Comparison of ENCODE assay signal across 8 cellular contexts in the genomic region with DNA sequence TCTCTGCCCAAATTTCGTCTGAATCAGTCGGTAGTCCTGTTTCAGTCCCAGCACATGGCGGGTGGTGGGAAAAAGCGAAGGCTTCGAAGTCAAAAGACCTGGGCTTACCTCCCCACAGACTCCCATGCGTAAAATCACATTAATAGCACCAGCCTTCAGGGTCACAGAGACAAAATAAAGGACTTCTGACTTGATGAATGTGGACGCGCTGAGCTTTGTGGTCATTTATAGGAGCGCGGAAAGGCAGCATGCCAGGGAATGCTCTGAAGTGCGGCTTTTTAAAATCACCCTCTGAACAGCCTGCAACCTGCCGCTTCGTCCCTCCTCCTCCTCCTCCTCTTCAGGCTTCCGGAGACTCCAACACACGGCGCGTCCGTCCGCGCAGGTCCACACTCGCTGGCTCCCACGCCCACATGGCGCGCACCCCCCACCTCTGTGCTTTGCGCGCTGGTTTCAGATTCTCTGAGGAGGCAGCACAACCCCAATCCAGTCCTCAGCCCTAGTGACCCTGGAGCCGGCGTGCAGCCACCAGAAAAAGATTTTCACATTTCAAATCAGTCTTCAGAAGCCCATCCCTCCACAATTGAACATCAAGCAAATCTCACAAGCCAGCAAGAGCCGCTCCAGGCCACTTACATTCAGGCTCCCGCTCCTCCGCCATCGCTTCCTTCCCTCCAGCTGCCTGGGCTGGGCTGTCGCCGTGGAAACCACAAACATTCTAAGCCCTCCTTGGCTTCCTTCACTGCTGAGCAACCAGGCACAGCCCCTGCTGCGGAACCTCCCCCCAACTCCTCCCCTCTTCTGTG.
A peak's percentile ranks its signal among the peaks of the same experiment; 100 is the strongest.
DNase-seq lines count a peak whose midpoint lies in the region; ATAC-seq lines count a peak whose summit lies in the region.

Gene C6orf118, minus strand, starts transcription at position 680 of the 806 bp plus-strand sequence. Its CDS starts 19 bp downstream, at position 661.

- H3K4me1 ChIP-seq in rectal smooth muscle tissue (ENCODE audit: control insufficient read depth, insufficient read depth, low read length) = peaks cover 2% of the 10 kb centered on the region

- H3K4me3 ChIP-seq in rectal smooth muscle tissue (ENCODE audit: low read length) = peak within 1 kb of the TSS; percentile 50

- DNase-seq in C1 segment of cervical spinal cord (lab: John Stamatoyannopoulos, UW) (peak in 8 of 14 donors; percentile 2 to 44 (median 16)), NCI-H1092 (lab: John Stamatoyannopoulos, UW) (peak; percentile 82), amniotic epithelial cell (ENCODE audit: low read depth) (peak; percentile 66), hypothalamus (lab: John Stamatoyannopoulos, UW) (peak in 37 of 51 donors; percentile 6 to 74 (median 43)), NCI-H526 treated with DMSO at 0.1 percent for 48 hours (lab: John Stamatoyannopoulos, UW) (no peak), germinal center (ENCODE audit: low spot score) (no peak)

- H3K9ac ChIP-seq in rectal smooth muscle tissue (ENCODE audit: low read length) = no peak within 1 kb of the TSS

- no peaks in the 10 kb centered on the region for H3K36me3 ChIP-seq in rectal smooth muscle tissue (ENCODE audit: control insufficient read depth, insufficient read depth, low read length)

- H3K27me3 ChIP-seq in rectal smooth muscle tissue (ENCODE audit: control insufficient read depth, insufficient read depth, low read length) = no peaks in the 10 kb centered on the region

- no peak within 1 kb of the TSS for H3K27ac ChIP-seq in rectal smooth muscle tissue (ENCODE audit: low read depth, low read length)

- no peak for ATAC-seq in HG03342 (IDR thresholded peaks at IDR 0.05; ENCODE audit: unreplicated experiment)

Comparison
In these comparisons a context has a peak if more than half of its experiments do, and no peak if none do; other contexts are left out.
1. DNase-seq: peak in C1 segment of cervical spinal cord (8 of 14), NCI-H1092 (single experiment), amniotic epithelial cell (single experiment) and hypothalamus (37 of 51); none in NCI-H526 treated with DMSO at 0.1 percent for 48 hours (single experiment) and germinal center (single experiment).